ENCODE assay signal across 16 cellular contexts in genomic region chr3:29178809-29179793, GRCh38.
A peak's percentile ranks its signal among the peaks of the same experiment; 100 is the strongest.
DNase-seq lines count a peak whose midpoint lies in the region; ATAC-seq, FAIRE-seq and TF ChIP-seq lines count a peak whose summit lies in the region.
"Had no signal": no experiment of that assay in that cellular context is flagged by ENCODE, and none has a peak within 500 bp of the region (broad histone marks: within the 10 kb centered on the region; RNA-seq: fewer than 3 reads in every experiment).

No MANE protein-coding gene starts in this region.

- H3K27me3 Mint-ChIP-seq in astrocyte (ENCODE audit: low read depth, unreplicated experiment): no peaks in the 10 kb centered on the region
- H3K27me3 Mint-ChIP-seq in neural progenitor cell (ENCODE audit: insufficient read depth, low read depth): no peaks in the 10 kb centered on the region
- no peaks in the 10 kb centered on the region for H3K27me3 Mint-ChIP-seq in WTC11 (ENCODE audit: low read depth)
- H3K27me3 Mint-ChIP-seq: CD4-positive, CD25-positive, alpha-beta regulatory T cell had no signal

- H3K9ac ChIP-seq in astrocyte (ENCODE audit: low read length) (no peak overlapping the region), neural progenitor cell (no peak overlapping the region)
- H3K9ac ChIP-seq: GM23248 had no signal

- peaks cover 10% of the 10 kb centered on the region for H3K4me1 Mint-ChIP-seq in astrocyte (ENCODE audit: low read depth, unreplicated experiment)
- H3K4me1 Mint-ChIP-seq in neural progenitor cell: peaks cover 12% of the 10 kb centered on the region
- peaks cover 32% of the 10 kb centered on the region for H3K4me1 Mint-ChIP-seq in WTC11

- peaks cover 7% of the 10 kb centered on the region for H3K9me3 Mint-ChIP-seq in astrocyte (ENCODE audit: unreplicated experiment)
- H3K9me3 Mint-ChIP-seq in neural progenitor cell: peaks cover 3% of the 10 kb centered on the region
- peaks cover 3% of the 10 kb centered on the region for H3K9me3 Mint-ChIP-seq in WTC11

- no peak for TF ChIP-seq CTCF in astrocyte (IDR thresholded peaks at IDR 0.05; ENCODE audit: insufficient read depth, low read depth, low read length)
- TF ChIP-seq CTCF in left ventricle myocardium inferior (IDR thresholded peaks at IDR 0.05; ENCODE audit: borderline replicate concordance): no peak
- no peak for TF ChIP-seq CTCF in neural progenitor cell (IDR thresholded peaks at IDR 0.05)
- no peak for TF ChIP-seq CTCF in WTC11 (IDR thresholded peaks at IDR 0.05)
- no peak for TF ChIP-seq CTCF in GM10266 (IDR thresholded peaks at IDR 0.05; ENCODE audit: control insufficient read depth, insufficient read depth, low read depth, missing control alignments)

- H3K4me3 ChIP-seq in ACC112 (ENCODE audit: low read depth, low read length): no peak overlapping the region
- no peak overlapping the region for H3K4me3 ChIP-seq in astrocyte (ENCODE audit: insufficient read depth, low read depth, low read length)
- no peak overlapping the region for H3K4me3 ChIP-seq in left ventricle myocardium inferior
- no peak overlapping the region for H3K4me3 ChIP-seq in neural progenitor cell
- H3K4me3 ChIP-seq: GM23248 had no signal

- H3K4me2 ChIP-seq in astrocyte (ENCODE audit: low read length) (no peak overlapping the region), neural progenitor cell (no peak overlapping the region)

- CTCF ChIA-PET in WTC11 (lab: Charles Lee): no interaction called here

- intact Hi-C loops in left ventricle myocardium inferior (cut with micrococcal nuclease): no loop called here

- H3F3A ChIP-seq in neural progenitor cell (ENCODE audit: low read depth): no peaks in the 10 kb centered on the region

- no peak overlapping the region for H3K27ac ChIP-seq in ACC112 (ENCODE audit: low read depth, low read length)
- no peak overlapping the region for H3K27ac ChIP-seq in astrocyte (ENCODE audit: low read depth, low read length)
- H3K27ac ChIP-seq in left ventricle myocardium inferior (replicated peaks): peak overlapping the region; percentile 39
- H3K27ac ChIP-seq in neural progenitor cell: no peak overlapping the region
- H3K27ac ChIP-seq: GM23248 had no signal

- H3K9me3 ChIP-seq in astrocyte (ENCODE audit: insufficient read depth, low read depth, low read length): no peaks in the 10 kb centered on the region
- H3K9me3 ChIP-seq in left ventricle myocardium inferior (replicated peaks): no peaks in the 10 kb centered on the region
- H3K9me3 ChIP-seq in neural progenitor cell (ENCODE audit: low read depth): no peaks in the 10 kb centered on the region
- H3K9me3 ChIP-seq: BE2C, Caco-2 had no signal

- ATAC-seq in WTC11: no peak

- H3K79me2 ChIP-seq in ACC112 (ENCODE audit: control insufficient read depth, insufficient read depth, low read length, unreplicated experiment) (no peaks in the 10 kb centered on the region), astrocyte (ENCODE audit: insufficient read depth, low read length) (no peaks in the 10 kb centered on the region), neural progenitor cell (ENCODE audit: low read depth) (no peaks in the 10 kb centered on the region)

- POLR2A ChIA-PET in WTC11 (lab: Charles Lee): no interaction called here

- H3K4me1 ChIP-seq in ACC112 (ENCODE audit: control insufficient read depth, insufficient read depth, low read length, unreplicated experiment) (peaks cover 17% of the 10 kb centered on the region), astrocyte (ENCODE audit: insufficient read depth, low read length) (peaks cover 13% of the 10 kb centered on the region), left ventricle myocardium inferior (peaks cover 51% of the 10 kb centered on the region), neural progenitor cell (peaks cover 12% of the 10 kb centered on the region)
- H3K4me1 ChIP-seq: BE2C had no signal

- H2AFZ ChIP-seq in ACC112 (ENCODE audit: low read length, unreplicated experiment): peak overlapping the region; percentile 14
- H2AFZ ChIP-seq in astrocyte (ENCODE audit: low read depth, low read length): no peak overlapping the region
- no peak overlapping the region for H2AFZ ChIP-seq in neural progenitor cell (replicated peaks)
- H2AFZ ChIP-seq: GM23248 had no signal

- H4K20me1 ChIP-seq in astrocyte (ENCODE audit: insufficient read depth, low read length) (no peaks in the 10 kb centered on the region), neural progenitor cell (ENCODE audit: low read depth) (no peaks in the 10 kb centered on the region)

- no peaks in the 10 kb centered on the region for H3K36me3 ChIP-seq in ACC112 (ENCODE audit: insufficient read depth, low read length)
- no peaks in the 10 kb centered on the region for H3K36me3 ChIP-seq in astrocyte (ENCODE audit: insufficient read depth, low read length)
- H3K36me3 ChIP-seq in left ventricle myocardium inferior: no peaks in the 10 kb centered on the region
- no peaks in the 10 kb centered on the region for H3K36me3 ChIP-seq in neural progenitor cell
- H3K36me3 ChIP-seq: BE2C had no signal

- no peak overlapping the region for H3K27ac Mint-ChIP-seq in astrocyte (ENCODE audit: unreplicated experiment)
- peak overlapping the region; percentile 11 for H3K27ac Mint-ChIP-seq in neural progenitor cell
- no peak overlapping the region for H3K27ac Mint-ChIP-seq in WTC11
- H3K27ac Mint-ChIP-seq: CD4-positive, CD25-positive, alpha-beta regulatory T cell had no signal

- DNase-seq in astrocyte (ENCODE audit: low read depth): peak; percentile 54
- no peak for DNase-seq in left ventricle myocardium inferior
- no peak for DNase-seq in neural progenitor cell (ENCODE audit: low spot score)
- DNase-seq in WTC11 (ENCODE audit: low spot score): no peak
- no peak for DNase-seq in NCI-H748 treated with DMSO at 0.1 percent for 48 hours (lab: John Stamatoyannopoulos, UW)
- DNase-seq in GM10266 (ENCODE audit: extremely low spot score): no peak
- DNase-seq: BE2C; Caco-2; CD4-positive, CD25-positive, alpha-beta regulatory T cell; GDM1; GM23248; KBM-7; NCI-H1105 treated with DMSO at 0.1 percent for 48 hours; NCI-H1694; RPMI8226 had no signal

- H3K27me3 ChIP-seq in ACC112 (ENCODE audit: insufficient read depth, low read length): no peaks in the 10 kb centered on the region
- no peaks in the 10 kb centered on the region for H3K27me3 ChIP-seq in astrocyte (ENCODE audit: insufficient read depth, low read length)
- no peaks in the 10 kb centered on the region for H3K27me3 ChIP-seq in left ventricle myocardium inferior (ENCODE audit: low read depth)
- H3K27me3 ChIP-seq in neural progenitor cell: no peaks in the 10 kb centered on the region
- H3K27me3 ChIP-seq: BE2C had no signal

- no peak overlapping the region for H3K4me3 Mint-ChIP-seq in astrocyte (ENCODE audit: unreplicated experiment)
- no peak overlapping the region for H3K4me3 Mint-ChIP-seq in neural progenitor cell
- H3K4me3 Mint-ChIP-seq in WTC11: no peak overlapping the region
- H3K4me3 Mint-ChIP-seq: CD4-positive, CD25-positive, alpha-beta regulatory T cell had no signal

- peak; percentile 73 for FAIRE-seq in astrocyte (lab: Jason Lieb, UNC)

- H3K36me3 Mint-ChIP-seq in astrocyte (ENCODE audit: low read depth, unreplicated experiment): no peaks in the 10 kb centered on the region
- no peaks in the 10 kb centered on the region for H3K36me3 Mint-ChIP-seq in neural progenitor cell
- H3K36me3 Mint-ChIP-seq in WTC11: no peaks in the 10 kb centered on the region
- H3K36me3 Mint-ChIP-seq: CD4-positive, CD25-positive, alpha-beta regulatory T cell had no signal

TF ChIP-seq in WTC11, 78 proteins besides CTCF, POLR2A, EP300 and RAD21 (continues in another document):
- TF ChIP-seq ERG (CRISPR knock-in tag; IDR thresholded peaks at IDR 0.05) (no peak), GRHL2 (CRISPR knock-in tag; IDR thresholded peaks at IDR 0.05; ENCODE audit: insufficient replicate concordance, severe bottlenecking) (no peak), ZNF232 (CRISPR knock-in tag; IDR thresholded peaks at IDR 0.05) (no peak), NR2C2 (CRISPR knock-in tag; IDR thresholded peaks at IDR 0.05) (no peak), ZNF121 (CRISPR knock-in tag; IDR thresholded peaks at IDR 0.05) (no peak), CBFB (CRISPR knock-in tag; IDR thresholded peaks at IDR 0.05; ENCODE audit: low read depth) (no peak), ATF3 (CRISPR knock-in tag; conservative IDR thresholded peaks at IDR 0.05) (no peak), USF1 (CRISPR knock-in tag; IDR thresholded peaks at IDR 0.05) (no peak), NR3C1 (CRISPR knock-in tag; conservative IDR thresholded peaks at IDR 0.05; ENCODE audit: low read depth) (no peak)
- TF ChIP-seq, protein P1, sequence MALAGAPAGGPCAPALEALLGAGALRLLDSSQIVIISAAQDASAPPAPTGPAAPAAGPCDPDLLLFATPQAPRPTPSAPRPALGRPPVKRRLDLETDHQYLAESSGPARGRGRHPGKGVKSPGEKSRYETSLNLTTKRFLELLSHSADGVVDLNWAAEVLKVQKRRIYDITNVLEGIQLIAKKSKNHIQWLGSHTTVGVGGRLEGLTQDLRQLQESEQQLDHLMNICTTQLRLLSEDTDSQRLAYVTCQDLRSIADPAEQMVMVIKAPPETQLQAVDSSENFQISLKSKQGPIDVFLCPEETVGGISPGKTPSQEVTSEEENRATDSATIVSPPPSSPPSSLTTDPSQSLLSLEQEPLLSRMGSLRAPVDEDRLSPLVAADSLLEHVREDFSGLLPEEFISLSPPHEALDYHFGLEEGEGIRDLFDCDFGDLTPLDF (CRISPR knock-in tag; IDR thresholded peaks at IDR 0.05): no peak
